1 cellular context compared by ENCODE assay signal in genomic region chr11:68891356-68891948, GRCh38.
TF ChIP-seq lines count a peak whose summit lies in the region.

No MANE protein-coding gene starts in this region.

TF ChIP-seq in GM12878, 131 proteins besides CTCF, POLR2A, EP300 and RAD21:
- TF ChIP-seq ZBTB11 (CRISPR knock-in tag; IDR thresholded peaks at IDR 0.05): no peak
- no peak for TF ChIP-seq NBN (IDR thresholded peaks at IDR 0.05)
- TF ChIP-seq PAX5 (IDR thresholded peaks at IDR 0.05; ENCODE audit: borderline replicate concordance, low read depth, low read length): no peak
- TF ChIP-seq CBFB (IDR thresholded peaks at IDR 0.05; ENCODE audit: low read depth): no peak
- no peak for TF ChIP-seq RBBP5 (conservative IDR thresholded peaks at IDR 0.05)
- no peak for TF ChIP-seq FOS (IDR thresholded peaks at IDR 0.05; ENCODE audit: borderline replicate concordance, extremely low read depth, insufficient read length)
- no peak for TF ChIP-seq ZZZ3 (IDR thresholded peaks at IDR 0.05; ENCODE audit: control insufficient read depth, insufficient read length, low read depth)
- TF ChIP-seq BACH1 (IDR thresholded peaks at IDR 0.05; ENCODE audit: borderline replicate concordance): no peak
TF ChIP-seq in GM12878: peak in this region for 0.
